Comparison of ENCODE assay signal across 32 cellular contexts in genomic region chr2:76544901-76545300, GRCh38.
"Had no signal": no experiment of that assay in that cellular context is flagged by ENCODE, and none has a peak within 500 bp of the region (broad histone marks: within the 10 kb centered on the region; RNA-seq: fewer than 3 reads in every experiment).

No MANE protein-coding gene starts in this region.

- H3K4me1 ChIP-seq: SJCRH30 had no signal

- ATAC-seq: Panc1, Right ventricle myocardium inferior, SK-N-SH treated with all-trans-retinoic acid at 6 μM for 48 hours, T-cell had no signal

- H3K27ac ChIP-seq: PC-9, RWPE1, SJCRH30, SK-N-MC had no signal

- H3K9me3 ChIP-seq: SJCRH30 had no signal

- DNase-seq: Karpas-422, MM.1S, MV-4-11, NCI-H1092, NCI-H1105, NCI-H1417 treated with DMSO at 0.1 percent for 48 hours, NCI-H146, NCI-H1694, NCI-H187, NCI-H1930, NCI-H2029 treated with DMSO at 0.1 percent for 48 hours, NCI-H2081 treated with DMSO at 0.1 percent for 48 hours, NCI-H2107, NCI-H2171, NCI-H226, NCI-H446 treated with DMSO at 0.1 percent for 48 hours, NCI-H510A, NCI-H524, NCI-H526, NCI-H69, NCI-H748 treated with DMSO at 0.1 percent for 48 hours, NCI-H82, PC-9, SHP77, SIG-M5, SJCRH30, T-cell had no signal

- H3K27me3 ChIP-seq: SJCRH30 had no signal

- H3K36me3 ChIP-seq: SJCRH30 had no signal

- H3K4me3 ChIP-seq: PC-9, SJCRH30, SK-N-MC had no signal
